Comparison of ENCODE assay signal across 1 cellular context in the genomic region with DNA sequence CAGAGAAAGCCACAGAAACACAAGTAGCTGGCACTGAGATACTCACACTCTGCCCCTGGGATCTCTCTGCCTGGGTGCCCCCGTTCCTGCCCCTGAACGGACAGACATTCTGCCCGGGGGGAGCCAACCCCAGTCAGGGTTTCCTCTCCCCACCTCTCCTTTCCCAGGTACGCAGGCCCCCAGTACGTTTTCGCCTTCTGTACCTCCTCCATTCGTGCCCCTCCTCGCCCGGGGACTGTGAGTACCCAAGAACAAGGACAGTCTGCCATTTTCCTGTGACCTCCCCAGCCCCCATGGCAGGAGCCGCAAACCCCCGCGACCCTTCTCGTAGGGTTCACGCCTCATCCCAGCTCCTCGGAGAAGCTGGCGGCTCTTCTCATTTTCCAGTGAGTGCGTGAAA.
TF ChIP-seq lines count a peak whose summit lies in the region.

No MANE protein-coding gene starts in this region.

TF ChIP-seq in endothelial cell of umbilical vein, 7 proteins besides CTCF, POLR2A, EP300 and RAD21:
- TF ChIP-seq GATA2 (IDR thresholded peaks at IDR 0.05; ENCODE audit: insufficient read depth, insufficient read length, low read depth, low read length) = no peak
- TF ChIP-seq EZH2 (IDR thresholded peaks at IDR 0.05; ENCODE audit: borderline replicate concordance, low read depth, low read length, severe bottlenecking) = no peak
- no peak for TF ChIP-seq FOS (IDR thresholded peaks at IDR 0.05; ENCODE audit: borderline replicate concordance, insufficient read depth, low read length)
- no peak for TF ChIP-seq MYC (IDR thresholded peaks at IDR 0.05; ENCODE audit: low read depth, low read length)
- no peak for TF ChIP-seq POLR2AphosphoS5 (IDR thresholded peaks at IDR 0.05; ENCODE audit: insufficient read depth, low read depth, low read length)
- no peak for TF ChIP-seq JUN (IDR thresholded peaks at IDR 0.05; ENCODE audit: borderline replicate concordance, insufficient read depth, insufficient read length, low read depth)
- TF ChIP-seq MAX (IDR thresholded peaks at IDR 0.05; ENCODE audit: insufficient read depth, insufficient read length) = no peak
